Comparison of ENCODE assay signal across 8 cellular contexts in the genomic region with DNA sequence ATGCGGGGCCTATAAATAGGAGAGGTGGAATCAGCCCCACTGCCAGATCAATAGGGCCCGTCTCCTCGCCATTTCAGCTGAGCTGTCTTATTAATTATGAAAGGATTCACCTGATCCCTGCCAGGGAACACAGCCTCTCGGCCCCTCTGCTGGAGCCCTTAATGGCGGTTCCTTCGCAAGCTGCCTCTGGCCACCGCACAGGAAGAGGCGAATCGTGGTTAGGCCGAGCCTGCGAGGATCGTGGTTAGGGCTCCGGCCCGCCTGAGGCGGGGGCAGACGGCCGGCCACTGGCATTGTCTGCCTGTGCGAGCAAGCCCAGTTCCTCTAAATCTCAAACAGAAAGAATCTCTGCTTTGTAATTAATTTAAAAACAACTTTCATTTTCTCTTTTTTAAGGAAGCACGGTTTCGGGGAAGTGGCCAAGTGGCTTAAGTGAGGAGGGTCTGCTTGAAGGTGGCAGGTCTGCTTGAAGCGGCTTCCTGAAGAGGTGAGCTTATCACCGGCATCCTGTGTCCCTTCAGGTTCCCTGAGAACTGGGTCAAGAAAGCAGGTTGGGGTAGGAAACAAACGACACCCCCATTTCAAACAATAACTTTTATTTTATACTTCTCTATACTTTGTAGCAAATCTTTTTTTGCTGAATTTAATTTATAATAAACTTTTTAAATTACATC. TPM values are rescaled to one million over a fixed set of nuclear protein-coding genes. Genes with fewer than 3 reads are reported as not detected.
DNase-seq lines count a peak whose midpoint lies in the region; ATAC-seq and TF ChIP-seq lines count a peak whose summit lies in the region.

No MANE protein-coding gene starts in this region.

- H3K27ac Mint-ChIP-seq in activated naive CD4-positive, alpha-beta T cell treated with anti-CD3 and anti-CD28 coated beads, Interleukin-2, amount 50 U/mL, for 24 hours, result no peak overlapping the region
- H3K27ac Mint-ChIP-seq in glutamatergic neuron (ENCODE audit: unreplicated experiment), result peak overlapping the region; percentile 91

- peaks cover 73% of the 10 kb centered on the region for H3K4me1 Mint-ChIP-seq in activated naive CD4-positive, alpha-beta T cell treated with anti-CD3 and anti-CD28 coated beads, Interleukin-2, amount 50 U/mL, for 24 hours
- peaks cover 36% of the 10 kb centered on the region for H3K4me1 Mint-ChIP-seq in glutamatergic neuron (ENCODE audit: low read depth, unreplicated experiment)

- no peaks in the 10 kb centered on the region for H3K36me3 ChIP-seq in psoas muscle (ENCODE audit: insufficient read depth in 1 of 2, low read depth in 1 of 2)

- ATAC-seq in psoas muscle (peak in 1 of 4 donors; percentile 31), HG03378 (IDR thresholded peaks at IDR 0.05; ENCODE audit: unreplicated experiment) (no peak), omental fat pad (ENCODE audit: low FRiP score) (no peak)

- peaks cover 4% of the 10 kb centered on the region for H3K9me3 Mint-ChIP-seq in activated naive CD4-positive, alpha-beta T cell treated with anti-CD3 and anti-CD28 coated beads, Interleukin-2, amount 50 U/mL, for 24 hours
- peaks cover 46% of the 10 kb centered on the region for H3K9me3 Mint-ChIP-seq in glutamatergic neuron (ENCODE audit: unreplicated experiment)

- 37 to 44% (median 38%) methylated on average over 23 of the region's 23 CpGs for WGBS in psoas muscle, 3 donors

- H3K4me3 Mint-ChIP-seq in activated naive CD4-positive, alpha-beta T cell treated with anti-CD3 and anti-CD28 coated beads, Interleukin-2, amount 50 U/mL, for 24 hours, result peak overlapping the region; percentile 90
- H3K4me3 Mint-ChIP-seq in glutamatergic neuron (ENCODE audit: unreplicated experiment), result peak overlapping the region; percentile 84

- intact Hi-C loops in psoas muscle (cut with DNase I), result no loop called here

- peak overlapping the region; percentile 67 for H3K27ac ChIP-seq in psoas muscle

- DNase-seq in activated naive CD4-positive, alpha-beta T cell treated with Interleukin-2 at 50 U/mL for 16 hours, result no peak
- DNase-seq in UCSD-AML1 (lab: John Stamatoyannopoulos, UW; ENCODE audit: unreplicated experiment) (peak; percentile 38), glutamatergic neuron (peak; percentile 62), psoas muscle (peak in 1 of 2 donors; percentile 56), midbrain (lab: John Stamatoyannopoulos, UW) (no peak), omental fat pad (ENCODE audit: low spot score) (no peak)

- peak overlapping the region; percentile 79 for H3K4me3 ChIP-seq in psoas muscle

- peaks cover 3% of the 10 kb centered on the region for H3K36me3 Mint-ChIP-seq in activated naive CD4-positive, alpha-beta T cell treated with anti-CD3 and anti-CD28 coated beads, Interleukin-2, amount 50 U/mL, for 24 hours
- peaks cover 20% of the 10 kb centered on the region for H3K36me3 Mint-ChIP-seq in glutamatergic neuron (ENCODE audit: unreplicated experiment)

- peaks cover 66% of the 10 kb centered on the region for H3K27me3 Mint-ChIP-seq in activated naive CD4-positive, alpha-beta T cell treated with anti-CD3 and anti-CD28 coated beads, Interleukin-2, amount 50 U/mL, for 24 hours
- peaks cover 36% of the 10 kb centered on the region for H3K27me3 Mint-ChIP-seq in glutamatergic neuron (ENCODE audit: unreplicated experiment)

- H3K4me1 ChIP-seq in psoas muscle, result peaks cover 24% of the 10 kb centered on the region

- H3K9me3 ChIP-seq in psoas muscle, result no peaks in the 10 kb centered on the region

- TF ChIP-seq CTCF in glutamatergic neuron (IDR thresholded peaks at IDR 0.05; ENCODE audit: partially characterized antibody, unreplicated experiment), result no peak
- no peak for TF ChIP-seq CTCF in psoas muscle (IDR thresholded peaks at IDR 0.05)
- TF ChIP-seq CTCF in omental fat pad (IDR thresholded peaks at IDR 0.05), result no peak

- peaks cover 0 to 100% (median 59%) of the 10 kb centered on the region in 3 donors for H3K27me3 ChIP-seq in psoas muscle (ENCODE audit: insufficient read depth in 3 of 3, low read length in 2 of 3)

RNA-seq across cellular contexts. Expression of a gene that starts 9.2 kb away (rescaled TPM):
- 48.5 TPM for total RNA-seq in glutamatergic neuron (ENCODE audit: unreplicated experiment)
- 10 to 100 TPM in 1 of 4 donors, 1 to 10 TPM in 3; 4.6 to 12.8 (median 7.4) TPM for total RNA-seq in psoas muscle
- 1 to 10 TPM; 4.7 to 9.3 (median 7.7) TPM for polyA plus RNA-seq in psoas muscle
- total RNA-seq in omental fat pad, result 10 to 100 TPM in 3 of 4 donors, 1 to 10 TPM in 1; 7.2 to 35.9 (median 18.7) TPM

Comparison
In these comparisons a context has a peak if more than half of its experiments do, and no peak if none do; other contexts are left out.
1. DNase-seq: peak in UCSD-AML1 (single experiment) and glutamatergic neuron (single experiment); none in activated naive CD4-positive, alpha-beta T cell treated with Interleukin-2 at 50 U/mL for 16 hours (single experiment), midbrain (single experiment) and omental fat pad (single experiment).